8 cellular contexts compared by ENCODE assay signal in genomic region chr4:101205878-101206277, GRCh38.
DNase-seq lines count a peak whose midpoint lies in the region; ATAC-seq and TF ChIP-seq lines count a peak whose summit lies in the region.

No MANE protein-coding gene starts in this region.

- H3K4me1 ChIP-seq in CD8-positive, alpha-beta T cell (ENCODE audit: insufficient read depth, low read length), result peaks cover 16% of the 10 kb centered on the region
- H3K4me1 ChIP-seq in stomach, result peaks cover 0 to 16% (median 2%) of the 10 kb centered on the region in 4 donors

- DNase-seq in CD8-positive, alpha-beta T cell, result peak in 6 of 7 experiments; percentile 1 to 53 (median 24)
- DNase-seq in activated T-helper 9 cell treated with anti-CD3 and anti-CD28 coated beads, Interleukin-2, amount 50 U/mL, for 16 hours (ENCODE audit: low read depth), result peak; percentile 10
- DNase-seq in osteocyte (ENCODE audit: extremely low spot score, unreplicated experiment) (no peak), stomach (no peak), hepatic stellate cell (ENCODE audit: low spot score) (no peak), NCI-H524 treated with DMSO at 0.1 percent for 48 hours (lab: John Stamatoyannopoulos, UW) (no peak)

- peak; percentile 94 for ATAC-seq in CD8-positive, alpha-beta T cell
- ATAC-seq in GM21576 (IDR thresholded peaks at IDR 0.05; ENCODE audit: unreplicated experiment), result peak; percentile 89

- peak overlapping the region; percentile 38 for H3K4me3 Mint-ChIP-seq in CD8-positive, alpha-beta T cell
- H3K4me3 Mint-ChIP-seq in IgD-negative memory B cell (peak overlapping the region in 2 of 4 donors; percentile 5 to 63), osteocyte (ENCODE audit: unreplicated experiment) (no peak overlapping the region)

- 68 to 74% (median 72%) methylated on average over 3 of the region's 3 CpGs for WGBS in stomach, 5 donors

- TF ChIP-seq POLR2A in stomach (IDR thresholded peaks at IDR 0.05), result no peak

- intact Hi-C loops in CD8-positive, alpha-beta T cell (cut with DNase I, micrococcal nuclease), result loop anchor here in 1 of 2 experiments (5.0 kb wide), 1 partner anchor 141 kb away; the partner anchor contains the start of gene PPP3CA
- intact Hi-C loops in stomach (cut with DNase I; ENCODE audit: low total_unique reads), result no loop called here

- no peak overlapping the region for H3K4me3 ChIP-seq in CD8-positive, alpha-beta T cell (ENCODE audit: low read depth, low read length)
- no peak overlapping the region for H3K4me3 ChIP-seq in stomach

- POLR2A ChIA-PET in CD8-positive, alpha-beta T cell (lab: Charles Lee), result no interaction called here

- no peaks in the 10 kb centered on the region for H3K9me3 Mint-ChIP-seq in CD8-positive, alpha-beta T cell
- no peaks in the 10 kb centered on the region for H3K9me3 Mint-ChIP-seq in IgD-negative memory B cell
- H3K9me3 Mint-ChIP-seq in osteocyte (ENCODE audit: unreplicated experiment), result peaks cover under 1% of the 10 kb centered on the region

- H3K27me3 ChIP-seq in CD8-positive, alpha-beta T cell (ENCODE audit: insufficient read depth, low read length), result no peaks in the 10 kb centered on the region
- H3K27me3 ChIP-seq in stomach, result no peaks in the 10 kb centered on the region

- CTCF ChIA-PET in CD8-positive, alpha-beta T cell (lab: Charles Lee), result no interaction called here

- no peaks in the 10 kb centered on the region for H3K9me3 ChIP-seq in CD8-positive, alpha-beta T cell (ENCODE audit: low read length)
- H3K9me3 ChIP-seq in stomach, result no peaks in the 10 kb centered on the region

- TF ChIP-seq CTCF in CD8-positive, alpha-beta T cell (IDR thresholded peaks at IDR 0.05), result no peak
- no peak for TF ChIP-seq CTCF in osteocyte (IDR thresholded peaks at IDR 0.05)
- TF ChIP-seq CTCF in stomach (IDR thresholded peaks at IDR 0.05), result no peak

- TF ChIP-seq EP300 in stomach (IDR thresholded peaks at IDR 0.05), result no peak

- no peak overlapping the region for H3K27ac ChIP-seq in CD8-positive, alpha-beta T cell (ENCODE audit: low read depth, low read length)
- no peak overlapping the region for H3K27ac ChIP-seq in stomach

- no peaks in the 10 kb centered on the region for H3K27me3 Mint-ChIP-seq in CD8-positive, alpha-beta T cell (ENCODE audit: low read depth)
- H3K27me3 Mint-ChIP-seq in IgD-negative memory B cell (no peaks in the 10 kb centered on the region), osteocyte (ENCODE audit: unreplicated experiment) (no peaks in the 10 kb centered on the region)

- no peaks in the 10 kb centered on the region for H3K36me3 Mint-ChIP-seq in CD8-positive, alpha-beta T cell
- H3K36me3 Mint-ChIP-seq in IgD-negative memory B cell (no peaks in the 10 kb centered on the region), osteocyte (ENCODE audit: unreplicated experiment) (peaks cover 2% of the 10 kb centered on the region)

- no peaks in the 10 kb centered on the region for H3K36me3 ChIP-seq in CD8-positive, alpha-beta T cell (ENCODE audit: insufficient read depth, low read length)
- no peaks in the 10 kb centered on the region for H3K36me3 ChIP-seq in stomach

- peak overlapping the region; percentile 2 for H3K27ac Mint-ChIP-seq in CD8-positive, alpha-beta T cell
- H3K27ac Mint-ChIP-seq in IgD-negative memory B cell, result peak overlapping the region in 2 of 3 donors; percentile 14 to 24
- peak overlapping the region; percentile 17 for H3K27ac Mint-ChIP-seq in osteocyte (ENCODE audit: unreplicated experiment)

- H3K4me1 Mint-ChIP-seq in CD8-positive, alpha-beta T cell (ENCODE audit: low read depth), result peaks cover 47% of the 10 kb centered on the region
- H3K4me1 Mint-ChIP-seq in IgD-negative memory B cell (peaks cover 35 to 49% (median 40%) of the 10 kb centered on the region in 3 donors), osteocyte (ENCODE audit: unreplicated experiment) (peaks cover 25% of the 10 kb centered on the region)

Comparison
In these comparisons a context has a peak if more than half of its experiments do, and no peak if none do; other contexts are left out.
1. DNase-seq: peak in CD8-positive, alpha-beta T cell (6 of 7) and activated T-helper 9 cell treated with anti-CD3 and anti-CD28 coated beads, Interleukin-2, amount 50 U/mL, for 16 hours (single experiment); none in osteocyte (single experiment), stomach (single experiment), hepatic stellate cell (single experiment) and NCI-H524 treated with DMSO at 0.1 percent for 48 hours (single experiment).
2. Peak in every context shown above with its lines, with median percentiles within 50 percentile points of each other: H3K27ac Mint-ChIP-seq.